17 cellular contexts compared by ENCODE assay signal in genomic region chr2:3445891-3446290, GRCh38.
"Had no signal": no experiment of that assay in that cellular context is flagged by ENCODE, and none has a peak within 500 bp of the region (broad histone marks: within the 10 kb centered on the region; RNA-seq: fewer than 3 reads in every experiment).

No MANE protein-coding gene starts in this region.

- H3K4me3 Mint-ChIP-seq: activated naive CD4-positive, alpha-beta T cell treated with anti-CD3 and anti-CD28 coated beads, Interleukin-2, amount 10 ng/mL, durations not matched to agents 7 days and 5 days; naive B cell had no signal

- H3K27me3 Mint-ChIP-seq: activated naive CD4-positive, alpha-beta T cell treated with anti-CD3 and anti-CD28 coated beads, Interleukin-2, amount 10 ng/mL, durations not matched to agents 7 days and 5 days; naive B cell had no signal

- H3K27ac Mint-ChIP-seq: activated naive CD4-positive, alpha-beta T cell treated with anti-CD3 and anti-CD28 coated beads, Interleukin-2, amount 10 ng/mL, durations not matched to agents 7 days and 5 days had no signal

- ATAC-seq: gastroesophageal sphincter, heart left ventricle, left cardiac atrium, right lobe of liver, upper lobe of right lung had no signal

- H3K9me3 Mint-ChIP-seq: activated naive CD4-positive, alpha-beta T cell treated with anti-CD3 and anti-CD28 coated beads, Interleukin-2, amount 10 ng/mL, durations not matched to agents 7 days and 5 days; naive B cell had no signal

- DNase-seq: activated CD4-positive, alpha-beta T cell treated with anti-CD3 and anti-CD28 coated beads for 1 hour; activated CD4-positive, alpha-beta T cell treated with anti-CD3 and anti-CD28 coated beads, Interleukin-2, amount 50 U/mL, for 4 hours; activated effector memory CD4-positive, alpha-beta T cell treated with anti-CD3 and anti-CD28 coated beads, Interleukin-2, amount 50 U/mL, for 16 hours; activated naive CD4-positive, alpha-beta T cell treated with anti-CD3 and anti-CD28 coated beads, Interleukin-2, amount 10 ng/mL, durations not matched to agents 7 days and 5 days; activated T-cell treated with anti-CD3 and anti-CD28 coated beads for 4 hours; amygdala; cerebellar nuclear complex; heart left ventricle; left cardiac atrium; naive B cell; nucleus accumbens; right lobe of liver; stimulated activated CD8-positive, alpha-beta memory T cell treated with anti-CD3 and anti-CD28 coated beads, Interleukin-4, amount 100 ng/mL, for 48 hours; stimulated activated naive CD4-positive, alpha-beta T cell treated with Interleukin-2 at 50 U/mL for 16 hours; T-helper 9 cell; upper lobe of right lung had no signal
